23 cellular contexts compared by ENCODE assay signal in genomic region chr7:135283959-135284638, GRCh38. TPM values are rescaled to one million over a fixed set of nuclear protein-coding genes. Genes with fewer than 3 reads are reported as not detected.
A peak's percentile ranks its signal among the peaks of the same experiment; 100 is the strongest.
DNase-seq lines count a peak whose midpoint lies in the region; ATAC-seq and TF ChIP-seq lines count a peak whose summit lies in the region.
"Had no signal": no experiment of that assay in that cellular context is flagged by ENCODE, and none has a peak within 500 bp of the region (broad histone marks: within the 10 kb centered on the region; RNA-seq: fewer than 3 reads in every experiment).

No MANE protein-coding gene starts in this region.

- H3K27ac ChIP-seq in WERI-Rb-1: no peak overlapping the region
- H3K27ac ChIP-seq: HL-60 had no signal

- H3K27me3 ChIP-seq in WERI-Rb-1 (ENCODE audit: insufficient read depth, low read depth, severe bottlenecking) (no peaks in the 10 kb centered on the region), Caco-2 (replicated peaks; ENCODE audit: control insufficient read depth, insufficient read depth, low read length) (no peaks in the 10 kb centered on the region)

- H3K9me3 Mint-ChIP-seq in type B pancreatic cell: no peaks in the 10 kb centered on the region
- no peaks in the 10 kb centered on the region for H3K9me3 Mint-ChIP-seq in Caco-2 (ENCODE audit: unreplicated experiment)
- H3K9me3 Mint-ChIP-seq: CD8-positive, alpha-beta T cell; T-cell had no signal

- H3K4me3 ChIP-seq in WERI-Rb-1 (ENCODE audit: low read depth, low read length) (no peak overlapping the region), Caco-2 (ENCODE audit: low read depth, low read length) (no peak overlapping the region)

- POLR2A ChIA-PET in Caco-2 (lab: Charles Lee): no interaction called here

- intact Hi-C loops in Caco-2 (cut with micrococcal nuclease; ENCODE audit: unreplicated experiment) (no loop called here), sciatic nerve (cut with DNase I) (no loop called here)

- H3K4me3 Mint-ChIP-seq in type B pancreatic cell: no peak overlapping the region
- H3K4me3 Mint-ChIP-seq in Caco-2 (ENCODE audit: unreplicated experiment): no peak overlapping the region
- H3K4me3 Mint-ChIP-seq: CD8-positive, alpha-beta T cell; T-cell had no signal

- H3K36me3 ChIP-seq in WERI-Rb-1 (no peaks in the 10 kb centered on the region), Caco-2 (ENCODE audit: control insufficient read depth, insufficient read depth, low read length) (no peaks in the 10 kb centered on the region)

- H3K36me3 Mint-ChIP-seq in type B pancreatic cell (no peaks in the 10 kb centered on the region), Caco-2 (ENCODE audit: insufficient read depth, unreplicated experiment) (no peaks in the 10 kb centered on the region)
- H3K36me3 Mint-ChIP-seq: CD8-positive, alpha-beta T cell; T-cell had no signal

- no peak for TF ChIP-seq CTCF in WERI-Rb-1 (IDR thresholded peaks at IDR 0.05; ENCODE audit: low read depth, low read length)
- no peak for TF ChIP-seq CTCF in type B pancreatic cell (conservative IDR thresholded peaks at IDR 0.05)
- TF ChIP-seq CTCF in Caco-2 (IDR thresholded peaks at IDR 0.05; ENCODE audit: insufficient read depth in 1 of 2, low read depth in 1 of 2, low read length in 1 of 2, severe bottlenecking in 1 of 2, unreplicated experiment in 1 of 2): no peak

- H3K27me3 Mint-ChIP-seq in type B pancreatic cell (peaks cover 13% of the 10 kb centered on the region), Caco-2 (ENCODE audit: insufficient read depth, unreplicated experiment) (peaks cover 2% of the 10 kb centered on the region)

- peaks cover 5% of the 10 kb centered on the region for H3K4me1 Mint-ChIP-seq in type B pancreatic cell (ENCODE audit: unreplicated experiment)
- no peaks in the 10 kb centered on the region for H3K4me1 Mint-ChIP-seq in Caco-2 (ENCODE audit: low read depth, unreplicated experiment)

- ATAC-seq in sciatic nerve: no peak
- ATAC-seq: CD8-positive, alpha-beta T cell; SK-N-SH treated with all-trans-retinoic acid at 6 μM for 48 hours; T-cell had no signal

- CTCF ChIA-PET in Caco-2 (lab: Charles Lee): no interaction called here

- H3K9me3 ChIP-seq in WERI-Rb-1 (ENCODE audit: severe bottlenecking): no peaks in the 10 kb centered on the region
- no peaks in the 10 kb centered on the region for H3K9me3 ChIP-seq in Caco-2

- H3K4me1 ChIP-seq in Caco-2: no peaks in the 10 kb centered on the region

- DNase-seq in NCI-H187 treated with DMSO at 0.1 percent for 48 hours (lab: John Stamatoyannopoulos, UW) (peak; percentile 12), NCI-H187 (lab: John Stamatoyannopoulos, UW) (no peak), NCI-H2171 (lab: John Stamatoyannopoulos, UW) (peak; percentile 20), WERI-Rb-1 (peak; percentile 29), type B pancreatic cell (ENCODE audit: extremely low spot score, unreplicated experiment) (peak; percentile 40), Caco-2 (no peak), sciatic nerve (ENCODE audit: low spot score) (no peak), activated gamma-delta T cell (lab: John Stamatoyannopoulos, UW) (no peak)
- DNase-seq: 8988T; CD8-positive, alpha-beta T cell; IMR-90; NCI-H146; NCI-H2081 treated with DMSO at 0.1 percent for 48 hours; NCI-H446 treated with DMSO at 0.1 percent for 48 hours; NCI-H774; RPMI8226; SIG-M5; T-cell had no signal

- no peak overlapping the region for H3K27ac Mint-ChIP-seq in type B pancreatic cell
- H3K27ac Mint-ChIP-seq in Caco-2 (ENCODE audit: unreplicated experiment): no peak overlapping the region
- H3K27ac Mint-ChIP-seq: CD8-positive, alpha-beta T cell; T-cell had no signal

- BruUV-seq in Caco-2 (replicated peaks; lab: Mats Ljungman, UMichigan): no TSS peak

RNA-seq across cellular contexts. Expression of gene STRA8, which starts 50.5 kb away (rescaled TPM):
- total RNA-seq in type B pancreatic cell (ENCODE audit: low replicate concordance) (not detected in 2 replicates), Caco-2 (2022) (not detected in 2 replicates), sciatic nerve (not detected)
- total RNA-seq: CD8-positive, alpha-beta T cell; H4; HT1080; IMR-90; MCF 10A; T-cell had no signal

Comparison
In these comparisons a context has a peak if more than half of its experiments do, and no peak if none do; other contexts are left out.
1. DNase-seq: peak in NCI-H187 treated with DMSO at 0.1 percent for 48 hours (single experiment), NCI-H2171 (single experiment), WERI-Rb-1 (single experiment) and type B pancreatic cell (single experiment); none in NCI-H187 (0 of 2), Caco-2 (0 of 2), sciatic nerve (single experiment) and activated gamma-delta T cell (single experiment).